18 cellular contexts compared by ENCODE assay signal in genomic region chr15:83602021-83602420, GRCh38. TPM values are rescaled to one million over a fixed set of nuclear protein-coding genes. Genes with fewer than 3 reads are reported as not detected.
"Had no signal": no experiment of that assay in that cellular context is flagged by ENCODE, and none has a peak within 500 bp of the region (broad histone marks: within the 10 kb centered on the region; RNA-seq: fewer than 3 reads in every experiment).

No MANE protein-coding gene starts in this region.

- H3K4me1 Mint-ChIP-seq: activated B cell treated with CpG ODN at 0.5 μM for 24 hours; activated CD4-positive, alpha-beta memory T cell treated with anti-CD3 and anti-CD28 coated beads, Interleukin-2, amount 10 ng/mL, durations not matched to agents 7 days and 5 days; activated CD8-positive, alpha-beta memory T cell treated with anti-CD3 and anti-CD28 coated beads, Interleukin-2, amount 10 ng/mL, durations not matched to agents 7 days and 5 days; endodermal cell; immature natural killer cell; natural killer cell; stimulated activated naive B cell treated with anti-CD40 and anti-IgM and Interleukin-4, amounts not matched to agents 10 μg/mL and 1 μg/mL and 100 μg/mL, for 72 hours had no signal

- H3K4me3 ChIP-seq: dorsolateral prefrontal cortex, gastroesophageal sphincter, pancreas, sigmoid colon, thoracic aorta, upper lobe of right lung had no signal

- H3K27me3 Mint-ChIP-seq: activated CD4-positive, alpha-beta memory T cell treated with anti-CD3 and anti-CD28 coated beads, Interleukin-2, amount 10 ng/mL, durations not matched to agents 7 days and 5 days; activated CD8-positive, alpha-beta memory T cell treated with anti-CD3 and anti-CD28 coated beads, Interleukin-2, amount 10 ng/mL, durations not matched to agents 7 days and 5 days had no signal

- H3K36me3 ChIP-seq: gastroesophageal sphincter, pancreas, sigmoid colon, thoracic aorta, upper lobe of right lung had no signal

- H3K4me3 Mint-ChIP-seq: activated B cell treated with CpG ODN at 0.5 μM for 24 hours; activated CD4-positive, alpha-beta memory T cell treated with anti-CD3 and anti-CD28 coated beads, Interleukin-2, amount 10 ng/mL, durations not matched to agents 7 days and 5 days; activated CD8-positive, alpha-beta memory T cell treated with anti-CD3 and anti-CD28 coated beads, Interleukin-2, amount 10 ng/mL, durations not matched to agents 7 days and 5 days; activated naive CD8-positive, alpha-beta T cell; endodermal cell; immature natural killer cell; natural killer cell; stimulated activated naive B cell treated with anti-CD40 and anti-IgM and Interleukin-4, amounts not matched to agents 10 μg/mL and 1 μg/mL and 100 μg/mL, for 72 hours had no signal

- H3K27ac ChIP-seq: dorsolateral prefrontal cortex, gastroesophageal sphincter, pancreas, sigmoid colon, thoracic aorta, upper lobe of right lung had no signal

- H3K27ac Mint-ChIP-seq: activated B cell treated with CpG ODN at 0.5 μM for 24 hours; activated CD4-positive, alpha-beta memory T cell treated with anti-CD3 and anti-CD28 coated beads, Interleukin-2, amount 10 ng/mL, durations not matched to agents 7 days and 5 days; activated CD8-positive, alpha-beta memory T cell treated with anti-CD3 and anti-CD28 coated beads, Interleukin-2, amount 10 ng/mL, durations not matched to agents 7 days and 5 days; activated naive CD8-positive, alpha-beta T cell; endodermal cell; immature natural killer cell; natural killer cell; stimulated activated naive B cell treated with anti-CD40 and anti-IgM and Interleukin-4, amounts not matched to agents 10 μg/mL and 1 μg/mL and 100 μg/mL, for 72 hours had no signal

- H3K27me3 ChIP-seq: dorsolateral prefrontal cortex, gastroesophageal sphincter, pancreas, sigmoid colon, upper lobe of right lung had no signal

- DNase-seq: activated B cell treated with CpG ODN at 0.5 μM for 24 hours; activated CD4-positive, alpha-beta memory T cell treated with anti-CD3 and anti-CD28 coated beads, Interleukin-2, amount 10 ng/mL, durations not matched to agents 7 days and 5 days; activated CD4-positive, alpha-beta T cell treated with anti-CD3 and anti-CD28 coated beads for 48 hours; activated CD8-positive, alpha-beta memory T cell treated with anti-CD3 and anti-CD28 coated beads, Interleukin-2, amount 10 ng/mL, durations not matched to agents 7 days and 5 days; dorsolateral prefrontal cortex; endodermal cell; immature natural killer cell; left cardiac atrium; natural killer cell; pancreas; sigmoid colon; stimulated activated naive B cell treated with anti-CD40 and anti-IgM and Interleukin-4, amounts not matched to agents 10 μg/mL and 1 μg/mL and 100 μg/mL, for 72 hours; T-helper 9 cell; upper lobe of right lung had no signal

- ATAC-seq: activated CD8-positive, alpha-beta memory T cell treated with anti-CD3 and anti-CD28 coated beads, Interleukin-2, amount 10 ng/mL, durations not matched to agents 7 days and 5 days; gastroesophageal sphincter; left cardiac atrium; natural killer cell; pancreas; stimulated activated naive B cell treated with anti-CD40 and anti-IgM and Interleukin-4, amounts not matched to agents 10 μg/mL and 1 μg/mL and 100 μg/mL, for 72 hours; upper lobe of right lung had no signal

- FAIRE-seq: pancreas had no signal

- H3K36me3 Mint-ChIP-seq: activated CD8-positive, alpha-beta memory T cell treated with anti-CD3 and anti-CD28 coated beads, Interleukin-2, amount 10 ng/mL, durations not matched to agents 7 days and 5 days; activated naive CD8-positive, alpha-beta T cell; immature natural killer cell; stimulated activated naive B cell treated with anti-CD40 and anti-IgM and Interleukin-4, amounts not matched to agents 10 μg/mL and 1 μg/mL and 100 μg/mL, for 72 hours had no signal

- H3K4me1 ChIP-seq: pancreas, upper lobe of right lung had no signal

RNA-seq across cellular contexts. Expression of gene ADAMTSL3, which starts 51.9 kb away (rescaled TPM):
- total RNA-seq: activated B cell treated with CpG ODN at 0.5 μM for 24 hours; activated CD4-positive, alpha-beta memory T cell treated with anti-CD3 and anti-CD28 coated beads, Interleukin-2, amount 10 ng/mL, durations not matched to agents 7 days and 5 days; activated CD8-positive, alpha-beta memory T cell treated with anti-CD3 and anti-CD28 coated beads, Interleukin-2, amount 10 ng/mL, durations not matched to agents 7 days and 5 days; pulmonary artery endothelial cell had no signal
- polyA plus RNA-seq: immature natural killer cell had no signal
